1 cellular context compared by ENCODE assay signal in the genomic region with DNA sequence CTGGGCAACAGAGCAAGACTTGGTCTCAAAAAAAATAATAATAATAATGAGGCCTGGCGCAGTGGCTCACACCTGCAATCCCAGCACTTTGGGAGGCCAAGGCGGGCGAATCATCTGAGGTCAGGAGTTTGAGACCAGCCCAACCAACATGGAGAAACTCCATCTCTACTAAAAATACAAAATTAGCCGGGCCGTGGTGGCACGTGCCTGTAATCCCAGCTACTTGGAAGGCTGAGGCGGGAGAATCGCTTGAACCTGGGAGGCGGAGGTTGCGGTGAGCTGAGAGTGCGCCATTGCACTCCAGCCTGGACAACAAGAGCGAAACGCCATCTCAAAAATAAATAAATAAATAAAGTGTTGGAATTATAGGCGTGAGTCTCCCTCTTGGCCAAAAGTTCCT. TPM values are rescaled to one million over a fixed set of nuclear protein-coding genes. Genes with fewer than 3 reads are reported as not detected.
"Had no signal": no experiment of that assay in that cellular context is flagged by ENCODE, and none has a peak within 500 bp of the region (broad histone marks: within the 10 kb centered on the region; RNA-seq: fewer than 3 reads in every experiment).

No MANE protein-coding gene starts in this region.

RNA-seq across cellular contexts. Expression of gene ADAMTSL4, which starts 32.8 kb away (rescaled TPM):
- polyA plus RNA-seq: neural cell had no signal
